ENCODE assay signal across 16 cellular contexts in the genomic region with DNA sequence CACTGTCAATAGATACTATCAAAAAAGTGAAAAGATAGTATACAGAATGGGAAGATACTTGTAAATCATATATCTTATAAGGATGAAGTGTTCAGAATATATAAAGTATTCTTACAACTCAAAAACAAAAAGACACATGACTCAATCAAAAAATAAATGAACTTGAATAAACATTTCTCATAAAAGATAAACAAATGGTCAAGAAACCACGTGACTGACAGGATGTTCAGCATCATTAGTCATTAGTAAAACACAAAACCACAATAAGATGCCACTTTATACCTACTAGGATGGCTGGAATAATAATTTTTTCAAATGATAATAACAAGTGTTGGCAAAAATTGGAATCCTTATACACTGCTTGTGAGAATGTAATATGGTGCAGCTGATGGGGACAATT.
DNase-seq lines count a peak whose midpoint lies in the region; ATAC-seq, FAIRE-seq and TF ChIP-seq lines count a peak whose summit lies in the region.
"Had no signal": no experiment of that assay in that cellular context is flagged by ENCODE, and none has a peak within 500 bp of the region (broad histone marks: within the 10 kb centered on the region; RNA-seq: fewer than 3 reads in every experiment).

No MANE protein-coding gene starts in this region.

- H3K9me3 ChIP-seq in A549 (no peaks in the 10 kb centered on the region), K562 (replicated peaks; ENCODE audit: control insufficient read depth, insufficient read depth, low read depth, low read length) (no peaks in the 10 kb centered on the region; the same call in 1 of the 2 replicates)
- H3K9me3 ChIP-seq: HAP-1 had no signal

- in situ Hi-C loops in K562 (cut with MboI), result no loop called here

- no peak for TF ChIP-seq RAD21 in A549 (conservative IDR thresholded peaks at IDR 0.05 in 1 of 2, IDR thresholded peaks at IDR 0.05 in 1 of 2)
- no peak for TF ChIP-seq RAD21 in K562 (CRISPR knock-in tag; conservative IDR thresholded peaks at IDR 0.05 in 1 of 2, IDR thresholded peaks at IDR 0.05 in 1 of 2)

- no peak for TF ChIP-seq EP300 in A549 (IDR thresholded peaks at IDR 0.05)
- TF ChIP-seq EP300 in K562 (IDR thresholded peaks at IDR 0.05; ENCODE audit: low read length), result no peak

- no peaks in the 10 kb centered on the region for H3K9me1 ChIP-seq in K562 (ENCODE audit: control insufficient read depth, insufficient read depth, low read length)

- peaks cover 8% of the 10 kb centered on the region for H3K9me3 Mint-ChIP-seq in activated naive CD4-positive, alpha-beta T cell treated with anti-CD3 and anti-CD28 coated beads for 36 hours

- no peak overlapping the region for H3K27ac ChIP-seq in A549
- H3K27ac ChIP-seq in K562 (ENCODE audit: extremely low read depth, low read depth, low read length), result no peak overlapping the region
- H3K27ac ChIP-seq: BLaER1 had no signal

- no peak overlapping the region for H3K4me2 ChIP-seq in A549
- no peak overlapping the region for H3K4me2 ChIP-seq in K562 (ENCODE audit: insufficient read depth, low read length)
- H3K4me2 ChIP-seq: BLaER1 had no signal

- H3K36me3 ChIP-seq in K562 (ENCODE audit: control insufficient read depth, insufficient read depth, low read length), result no peaks in the 10 kb centered on the region
- H3K36me3 ChIP-seq: BLaER1, HAP-1 had no signal

- CTCF ChIA-PET in A549 (lab: Yijun Ruan, JAX), result no interaction called here
- CTCF ChIA-PET in K562 (lab: Yijun Ruan, JAX; ENCODE audit: low intra/inter-chr PET ratio), result no interaction called here
- CTCF ChIA-PET in activated naive CD4-positive, alpha-beta T cell treated with anti-CD3 and anti-CD28 coated beads for 36 hours (lab: Charles Lee), result no interaction called here

- TF ChIP-seq CTCF in A549 (IDR thresholded peaks at IDR 0.05) (no peak), K562 (IDR thresholded peaks at IDR 0.05 in 2 of 3, conservative IDR thresholded peaks at IDR 0.05 in 1 of 3; ENCODE audit: insufficient read depth in 2 of 3, low read depth in 1 of 3, low read length in 3 of 3) (no peak)

- H4K20me1 ChIP-seq in K562 (replicated peaks; ENCODE audit: control insufficient read depth, insufficient read depth, low read length), result no peaks in the 10 kb centered on the region
- H4K20me1 ChIP-seq: BLaER1 had no signal

- WGBS in A549 (ENCODE audit: missing lambda C conversion rate), result 0% methylated on average over 1 of the region's 1 CpG
- 0% methylated on average over 1 of the region's 1 CpG for WGBS in K562 (ENCODE audit: insufficient coverage, low coverage, missing lambda C conversion rate)

- intact Hi-C loops in K562 (cut with micrococcal nuclease), result no loop called here
- intact Hi-C loops in activated naive CD4-positive, alpha-beta T cell treated with anti-CD3 and anti-CD28 coated beads for 36 hours (cut with micrococcal nuclease), result no loop called here

- BruUV-seq in K562 (replicated peaks; lab: Mats Ljungman, UMichigan), result no TSS peak

- H3K9ac ChIP-seq in K562 (ENCODE audit: insufficient read depth in 1 of 2, low read depth in 2 of 2, low read length in 2 of 2), result no peak overlapping the region
- H3K9ac ChIP-seq: BLaER1 had no signal

- H3K4me1 ChIP-seq in A549, result no peaks in the 10 kb centered on the region
- no peaks in the 10 kb centered on the region for H3K4me1 ChIP-seq in K562 (replicated peaks in 1 of 2; ENCODE audit: control insufficient read depth in 2 of 2, insufficient read depth in 2 of 2, low read length in 2 of 2)
- H3K4me1 ChIP-seq: BLaER1, Caco-2, HAP-1 had no signal

- POLR2A ChIA-PET in A549 (lab: Yijun Ruan, JAX) (no interaction called here), K562 (lab: Yijun Ruan, JAX) (no interaction called here)

- TF ChIP-seq POLR2A in A549 (IDR thresholded peaks at IDR 0.05; ENCODE audit: low read length) (no peak), K562 (conservative IDR thresholded peaks at IDR 0.05) (no peak)

- H3K4me3 Mint-ChIP-seq in activated naive CD4-positive, alpha-beta T cell treated with anti-CD3 and anti-CD28 coated beads for 36 hours, result no peak overlapping the region
- H3K4me3 Mint-ChIP-seq: CD8-positive, alpha-beta memory T cell had no signal

- H3K4me1 Mint-ChIP-seq in activated naive CD4-positive, alpha-beta T cell treated with anti-CD3 and anti-CD28 coated beads for 36 hours (ENCODE audit: low read depth), result no peaks in the 10 kb centered on the region
- H3K4me1 Mint-ChIP-seq: CD8-positive, alpha-beta memory T cell had no signal

- no peak overlapping the region for H3K27ac Mint-ChIP-seq in activated naive CD4-positive, alpha-beta T cell treated with anti-CD3 and anti-CD28 coated beads for 36 hours
- H3K27ac Mint-ChIP-seq: CD8-positive, alpha-beta memory T cell had no signal

- no peaks in the 10 kb centered on the region for H3K79me2 ChIP-seq in K562 (ENCODE audit: control insufficient read depth, insufficient read depth, low read length)

- H3K4me3 ChIP-seq in A549, result no peak overlapping the region
- no peak overlapping the region for H3K4me3 ChIP-seq in K562
- H3K4me3 ChIP-seq: BLaER1, HAP-1 had no signal

- no peaks in the 10 kb centered on the region for H3K36me3 Mint-ChIP-seq in activated naive CD4-positive, alpha-beta T cell treated with anti-CD3 and anti-CD28 coated beads for 36 hours (ENCODE audit: low read depth)
- H3K36me3 Mint-ChIP-seq: CD8-positive, alpha-beta memory T cell had no signal

- DNase-seq in A549 (ENCODE audit: low read depth in 1 of 2, low spot score in 1 of 2) (no peak), HT1080 (ENCODE audit: low read depth) (peak; percentile 56), K562 (ENCODE audit: extremely low read depth in 1 of 4, low spot score in 3 of 4) (no peak), frontal cortex (ENCODE audit: low spot score in 2 of 2) (no peak), mucosa of gallbladder (ENCODE audit: low spot score) (no peak), HUDEP-2 (lab: John Stamatoyannopoulos, UW; ENCODE audit: unreplicated experiment in 76 of 76) (no peak)
- no peak for DNase-seq in activated naive CD4-positive, alpha-beta T cell treated with anti-CD3 and anti-CD28 coated beads for 36 hours
- DNase-seq: AML-193; Caco-2; CD8-positive, alpha-beta memory T cell; GDM1; KBM-7 had no signal

- no peak overlapping the region for H2AFZ ChIP-seq in K562 (ENCODE audit: low read depth, low read length)

- H3K27me3 Mint-ChIP-seq in activated naive CD4-positive, alpha-beta T cell treated with anti-CD3 and anti-CD28 coated beads for 36 hours (ENCODE audit: low read depth), result no peaks in the 10 kb centered on the region
- H3K27me3 Mint-ChIP-seq: CD8-positive, alpha-beta memory T cell had no signal

- no peaks in the 10 kb centered on the region for H3K27me3 ChIP-seq in K562 (ENCODE audit: control insufficient read depth in 2 of 2, insufficient read depth in 2 of 2, low read length in 2 of 2)
- H3K27me3 ChIP-seq: BLaER1 had no signal

- FAIRE-seq in A549 (lab: Jason Lieb, UNC), result no peak
- no peak for FAIRE-seq in K562 (lab: Jason Lieb, UNC)
- FAIRE-seq in frontal cortex (lab: Jason Lieb, UNC), result peak; percentile 80
- FAIRE-seq: H1, HTR-8/SVneo had no signal

- ATAC-seq in A549 (no peak), K562 (no peak)

TF ChIP-seq in A549, 52 proteins besides CTCF, POLR2A, EP300 and RAD21:
- TF ChIP-seq GATA3 (IDR thresholded peaks at IDR 0.05; ENCODE audit: borderline replicate concordance), result no peak
- TF ChIP-seq, protein P1, sequence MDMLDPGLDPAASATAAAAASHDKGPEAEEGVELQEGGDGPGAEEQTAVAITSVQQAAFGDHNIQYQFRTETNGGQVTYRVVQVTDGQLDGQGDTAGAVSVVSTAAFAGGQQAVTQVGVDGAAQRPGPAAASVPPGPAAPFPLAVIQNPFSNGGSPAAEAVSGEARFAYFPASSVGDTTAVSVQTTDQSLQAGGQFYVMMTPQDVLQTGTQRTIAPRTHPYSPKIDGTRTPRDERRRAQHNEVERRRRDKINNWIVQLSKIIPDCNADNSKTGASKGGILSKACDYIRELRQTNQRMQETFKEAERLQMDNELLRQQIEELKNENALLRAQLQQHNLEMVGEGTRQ (IDR thresholded peaks at IDR 0.05), result peak; percentile 24; the same call in 1 of the 2 replicates
- TF ChIP-seq JUNB (IDR thresholded peaks at IDR 0.05), result no peak
- TF ChIP-seq ZSCAN20 (CRISPR knock-in tag; IDR thresholded peaks at IDR 0.05), result no peak

TF ChIP-seq in K562, 482 proteins besides CTCF, POLR2A, EP300 and RAD21 (continues in another document):
- TF ChIP-seq CSDE1 (IDR thresholded peaks at IDR 0.05) (no peak), MAZ (CRISPR knock-in tag; conservative IDR thresholded peaks at IDR 0.05 in 1 of 2, IDR thresholded peaks at IDR 0.05 in 1 of 2) (no peak)
- TF ChIP-seq, protein P2, sequence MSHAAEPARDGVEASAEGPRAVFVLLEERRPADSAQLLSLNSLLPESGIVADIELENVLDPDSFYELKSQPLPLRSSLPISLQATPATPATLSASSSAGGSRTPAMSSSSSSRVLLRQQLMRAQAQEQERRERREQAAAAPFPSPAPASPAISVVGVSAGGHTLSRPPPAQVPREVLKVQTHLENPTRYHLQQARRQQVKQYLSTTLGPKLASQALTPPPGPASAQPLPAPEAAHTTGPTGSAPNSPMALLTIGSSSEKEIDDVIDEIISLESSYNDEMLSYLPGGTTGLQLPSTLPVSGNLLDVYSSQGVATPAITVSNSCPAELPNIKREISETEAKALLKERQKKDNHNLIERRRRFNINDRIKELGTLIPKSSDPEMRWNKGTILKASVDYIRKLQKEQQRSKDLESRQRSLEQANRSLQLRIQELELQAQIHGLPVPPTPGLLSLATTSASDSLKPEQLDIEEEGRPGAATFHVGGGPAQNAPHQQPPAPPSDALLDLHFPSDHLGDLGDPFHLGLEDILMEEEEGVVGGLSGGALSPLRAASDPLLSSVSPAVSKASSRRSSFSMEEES (CRISPR knock-in tag; IDR thresholded peaks at IDR 0.05), result peak; percentile 64; the same call in 1 of the 2 replicates
